Comparison of ENCODE assay signal across 1 cellular context in genomic region chr2:169360984-169361705, GRCh38.
TF ChIP-seq lines count a peak whose summit lies in the region.

No MANE protein-coding gene starts in this region.

TF ChIP-seq in IMR-90, 13 proteins besides CTCF, POLR2A, EP300 and RAD21 (continued from another document):
- TF ChIP-seq ELK1 (IDR thresholded peaks at IDR 0.05; ENCODE audit: borderline replicate concordance, low read depth, low read length) (no peak), RCOR1 (IDR thresholded peaks at IDR 0.05; ENCODE audit: insufficient replicate concordance, low read length) (no peak), CHD1 (IDR thresholded peaks at IDR 0.05; ENCODE audit: low read depth, low read length) (no peak), RFX5 (IDR thresholded peaks at IDR 0.05; ENCODE audit: low read depth, low read length) (no peak), SMC3 (IDR thresholded peaks at IDR 0.05; ENCODE audit: low read depth, low read length) (no peak)
